In genomic region chr17:50145532-50146229, GRCh38 we compare ENCODE assay signal across 13 cellular contexts. TPM values are rescaled to one million over a fixed set of nuclear protein-coding genes. Genes with fewer than 3 reads are reported as not detected.
DNase-seq lines count a peak whose midpoint lies in the region; ATAC-seq and TF ChIP-seq lines count a peak whose summit lies in the region.
"Had no signal": no experiment of that assay in that cellular context is flagged by ENCODE, and none has a peak within 500 bp of the region (broad histone marks: within the 10 kb centered on the region; RNA-seq: fewer than 3 reads in every experiment).

No MANE protein-coding gene starts in this region.

- H3K36me3 ChIP-seq in right lobe of liver = peaks cover 0 to 18% (median 4%) of the 10 kb centered on the region in 4 donors
- H3K36me3 ChIP-seq in thoracic aorta = peaks cover 37% of the 10 kb centered on the region

- POLR2A ChIA-PET in activated CD8-positive, alpha-beta T cell treated with anti-CD3 and anti-CD28 coated beads, Interleukin-2, amount 10 ng/mL, durations not matched to agents 7 days and 5 days (lab: Charles Lee) = interaction anchor here (1.4 kb wide), 1 partner anchor 16 kb away, joined by 7 read pairs; no protein-coding TSS in a partner anchor

- H3K4me1 ChIP-seq in right lobe of liver (peaks cover 0 to 62% (median 18%) of the 10 kb centered on the region in 4 donors), thoracic aorta (ENCODE audit: control insufficient read depth in 1 of 2, low read depth in 2 of 2) (peaks cover 36 to 45% of the 10 kb centered on the region in 2 donors), H9 (ENCODE audit: insufficient read depth, low read length) (no peaks in the 10 kb centered on the region; the same call in 1 of the 2 replicates)

- H3K4me3 ChIP-seq in right lobe of liver = peak overlapping the region in 1 of 3 donors; percentile 74
- peak overlapping the region; percentile 96 for H3K4me3 ChIP-seq in thoracic aorta
- H3K4me3 ChIP-seq: cardiac muscle cell had no signal

- H3K9ac ChIP-seq in H9 (ENCODE audit: extremely low read depth, insufficient read length, low read length) = no peak overlapping the region

- no peak for TF ChIP-seq POLR2A in right lobe of liver (IDR thresholded peaks at IDR 0.05)

- H3K4me1 Mint-ChIP-seq in activated naive CD4-positive, alpha-beta T cell treated with anti-CD3 and anti-CD28 coated beads for 36 hours (ENCODE audit: low read depth) = peaks cover 65% of the 10 kb centered on the region
- peaks cover 68% of the 10 kb centered on the region for H3K4me1 Mint-ChIP-seq in activated CD8-positive, alpha-beta T cell treated with anti-CD3 and anti-CD28 coated beads, Interleukin-2, amount 10 ng/mL, durations not matched to agents 7 days and 5 days (ENCODE audit: low read depth)
- H3K4me1 Mint-ChIP-seq in H9 = peaks cover 23 to 44% of the 10 kb centered on the region in 2 experiments

- H2BK120ac ChIP-seq in H9 (ENCODE audit: low read depth, low read length, poor library complexity, severe bottlenecking) = no peak overlapping the region

- no peaks in the 10 kb centered on the region for H3K27me3 Mint-ChIP-seq in activated naive CD4-positive, alpha-beta T cell treated with anti-CD3 and anti-CD28 coated beads for 36 hours (ENCODE audit: low read depth)
- no peaks in the 10 kb centered on the region for H3K27me3 Mint-ChIP-seq in activated CD8-positive, alpha-beta T cell treated with anti-CD3 and anti-CD28 coated beads, Interleukin-2, amount 10 ng/mL, durations not matched to agents 7 days and 5 days (ENCODE audit: low read depth)
- H3K27me3 Mint-ChIP-seq in H9 (ENCODE audit: low read depth) = peaks cover 13% of the 10 kb centered on the region

- 44% methylated on average over 5 of the region's 11 CpGs for WGBS in right lobe of liver (ENCODE audit: insufficient coverage, low coverage, low lambda C conversion rate, missing lambda C conversion rate)
- WGBS in H9 (ENCODE audit: extremely low coverage, insufficient read length, low lambda C conversion rate) = no CpG with 5 or more reads among the region's 11 CpGs

- no peak for ATAC-seq in activated CD8-positive, alpha-beta T cell treated with anti-CD3 and anti-CD28 coated beads, Interleukin-2, amount 10 ng/mL, durations not matched to agents 7 days and 5 days
- ATAC-seq in right lobe of liver (no peak), thoracic aorta (ENCODE audit: insufficient number of reproducible peaks, low FRiP score, low read depth) (no peak)

- peaks cover 51% of the 10 kb centered on the region for H3K36me3 Mint-ChIP-seq in activated naive CD4-positive, alpha-beta T cell treated with anti-CD3 and anti-CD28 coated beads for 36 hours (ENCODE audit: low read depth)
- H3K36me3 Mint-ChIP-seq in activated CD8-positive, alpha-beta T cell treated with anti-CD3 and anti-CD28 coated beads, Interleukin-2, amount 10 ng/mL, durations not matched to agents 7 days and 5 days (ENCODE audit: low read depth) = peaks cover 74% of the 10 kb centered on the region
- H3K36me3 Mint-ChIP-seq in H9 (ENCODE audit: insufficient read depth in 1 of 3, low read depth in 3 of 3) = peaks cover 16 to 46% (median 37%) of the 10 kb centered on the region in 3 experiments; a peak in 6 of 7 replicates

- H3K4me2 ChIP-seq in H9 (ENCODE audit: insufficient read depth, insufficient read length, low read length) = no peak overlapping the region

- CTCF ChIA-PET in activated naive CD4-positive, alpha-beta T cell treated with anti-CD3 and anti-CD28 coated beads for 36 hours (lab: Charles Lee) = interaction anchor here (0.5 to 3.1 kb wide), 10 partner anchors 9 to 52 kb away, joined by 3 to 13 read pairs (median 4); no protein-coding TSS in a partner anchor
- CTCF ChIA-PET in activated CD8-positive, alpha-beta T cell treated with anti-CD3 and anti-CD28 coated beads, Interleukin-2, amount 10 ng/mL, durations not matched to agents 7 days and 5 days (lab: Charles Lee) = interaction anchor here (2.7 to 9.7 kb wide), 3 partner anchors 12 to 51 kb away, joined by 8 to 118 read pairs (median 12); no protein-coding TSS in a partner anchor

- no peak overlapping the region for H2BK12ac ChIP-seq in H9 (ENCODE audit: insufficient read length, low read depth, low read length)

- H2AK5ac ChIP-seq in H9 (ENCODE audit: insufficient read length, low read length) = no peak overlapping the region

- H3K23ac ChIP-seq in H9 (ENCODE audit: insufficient read length, low read depth, low read length) = no peak overlapping the region

- H3K56ac ChIP-seq in H9 (ENCODE audit: insufficient read length, low read depth, low read length) = no peak overlapping the region

- H3K27ac Mint-ChIP-seq in activated naive CD4-positive, alpha-beta T cell treated with anti-CD3 and anti-CD28 coated beads for 36 hours = peak overlapping the region; percentile 76
- peak overlapping the region; percentile 69 for H3K27ac Mint-ChIP-seq in activated CD8-positive, alpha-beta T cell treated with anti-CD3 and anti-CD28 coated beads, Interleukin-2, amount 10 ng/mL, durations not matched to agents 7 days and 5 days
- no peak overlapping the region for H3K27ac Mint-ChIP-seq in H9

- peak overlapping the region; percentile 39 for H3K4me3 Mint-ChIP-seq in activated naive CD4-positive, alpha-beta T cell treated with anti-CD3 and anti-CD28 coated beads for 36 hours
- peak overlapping the region; percentile 28 for H3K4me3 Mint-ChIP-seq in activated CD8-positive, alpha-beta T cell treated with anti-CD3 and anti-CD28 coated beads, Interleukin-2, amount 10 ng/mL, durations not matched to agents 7 days and 5 days
- H3K4me3 Mint-ChIP-seq in H9 = no peak overlapping the region

- no peak overlapping the region for H4K5ac ChIP-seq in H9 (ENCODE audit: insufficient read length, low read depth, low read length)

- H3K79me2 ChIP-seq in H9 (ENCODE audit: insufficient read depth, low read length) = no peaks in the 10 kb centered on the region

- no peak for TF ChIP-seq CTCF in right lobe of liver (IDR thresholded peaks at IDR 0.05)
- no peak for TF ChIP-seq CTCF in thoracic aorta (IDR thresholded peaks at IDR 0.05)
- TF ChIP-seq CTCF in H9 (conservative IDR thresholded peaks at IDR 0.05) = no peak

- H4K8ac ChIP-seq in H9 (replicated peaks; ENCODE audit: insufficient read length, low read depth, low read length) = no peak overlapping the region

- H3K27ac ChIP-seq in right lobe of liver (peak overlapping the region in 2 of 3 donors; percentile 21 to 87), thoracic aorta (peak overlapping the region; percentile 90 to 92), H9 (ENCODE audit: insufficient read length, low read depth, low read length) (no peak overlapping the region)
- H3K27ac ChIP-seq: cardiac muscle cell had no signal

- no peak overlapping the region for H3K14ac ChIP-seq in H9 (ENCODE audit: insufficient read depth, low read length)

- H3K9me3 ChIP-seq in right lobe of liver (no peaks in the 10 kb centered on the region), thoracic aorta (no peaks in the 10 kb centered on the region), H9 (ENCODE audit: control insufficient read depth, low read depth, low read length) (no peaks in the 10 kb centered on the region)

- no peak overlapping the region for H4K91ac ChIP-seq in H9 (ENCODE audit: insufficient read length, low read depth, low read length)

- no peak overlapping the region for H2BK15ac ChIP-seq in H9 (ENCODE audit: low read depth, low read length)

- H3K27me3 ChIP-seq in right lobe of liver (no peaks in the 10 kb centered on the region), thoracic aorta (replicated peaks; ENCODE audit: insufficient read depth) (no peaks in the 10 kb centered on the region), H9 (ENCODE audit: insufficient read depth, low read length) (no peaks in the 10 kb centered on the region; the same call in 1 of the 2 replicates)
- H3K27me3 ChIP-seq: cardiac muscle cell had no signal

- H3K9me3 Mint-ChIP-seq in activated naive CD4-positive, alpha-beta T cell treated with anti-CD3 and anti-CD28 coated beads for 36 hours = no peaks in the 10 kb centered on the region
- H3K9me3 Mint-ChIP-seq in activated CD8-positive, alpha-beta T cell treated with anti-CD3 and anti-CD28 coated beads, Interleukin-2, amount 10 ng/mL, durations not matched to agents 7 days and 5 days (ENCODE audit: insufficient read depth) = no peaks in the 10 kb centered on the region
- H3K9me3 Mint-ChIP-seq in H9 = no peaks in the 10 kb centered on the region

- H3T11ph ChIP-seq in H9 (ENCODE audit: low read length) = no peak overlapping the region

- no peak overlapping the region for H2BK5ac ChIP-seq in H9 (ENCODE audit: insufficient read length, low read length)

- H3K4ac ChIP-seq in H9 (ENCODE audit: low read depth, low read length) = no peak overlapping the region

- H2BK20ac ChIP-seq in H9 (ENCODE audit: low read depth, low read length, poor library complexity, severe bottlenecking) = no peak overlapping the region

- no peaks in the 10 kb centered on the region for H3K79me1 ChIP-seq in H9 (ENCODE audit: insufficient read depth, low read depth, low read length, poor library complexity, severe bottlenecking)

- no peak for DNase-seq in activated naive CD4-positive, alpha-beta T cell treated with anti-CD3 and anti-CD28 coated beads for 36 hours
- no peak for DNase-seq in activated naive CD4-positive, alpha-beta T cell treated with anti-CD3 and anti-CD28 coated beads, Interleukin-2, amount 50 U/mL, for 16 hours
- DNase-seq in activated CD8-positive, alpha-beta T cell treated with anti-CD3 and anti-CD28 coated beads, Interleukin-2, amount 10 ng/mL, durations not matched to agents 7 days and 5 days = no peak
- DNase-seq in right lobe of liver = no peak
- DNase-seq in thoracic aorta (ENCODE audit: low spot score) = no peak
- no peak for DNase-seq in RPMI8226
- no peak for DNase-seq in A172 (ENCODE audit: low spot score)
- no peak for DNase-seq in H9
- DNase-seq: activated CD4-positive, CD25-positive, alpha-beta regulatory T cell treated with anti-CD3 and anti-CD28 coated beads, Interleukin-2, amount 50 U/mL, for 72 hours; C1 segment of cervical spinal cord; hippocampal formation; stimulated activated CD4-positive, alpha-beta T cell treated with anti-CD3 and anti-CD28 coated beads, Interleukin-4, amount 100 ng/mL, for 24 hours had no signal

- H4K20me1 ChIP-seq in H9 (ENCODE audit: control insufficient read depth, insufficient read depth, insufficient read length) = no peaks in the 10 kb centered on the region

- H3K18ac ChIP-seq in H9 (ENCODE audit: insufficient read length, low read depth, low read length) = no peak overlapping the region

- H2AFZ ChIP-seq in H9 (ENCODE audit: low read length) = no peak overlapping the region

- intact Hi-C loops in activated naive CD4-positive, alpha-beta T cell treated with anti-CD3 and anti-CD28 coated beads for 36 hours (cut with micrococcal nuclease) = no loop called here
- intact Hi-C loops in right lobe of liver (cut with DNase I) = no loop called here

- peaks cover 15% of the 10 kb centered on the region for H3K23me2 ChIP-seq in H9 (ENCODE audit: insufficient read length, low read depth, low read length, poor library complexity, severe bottlenecking)

RNA-seq across cellular contexts. Expression of gene PPP1R9B, which starts 4.8 kb away (rescaled TPM):
- 10 to 100 TPM; 67.7 TPM for total RNA-seq in activated naive CD4-positive, alpha-beta T cell treated with anti-CD3 and anti-CD28 coated beads for 36 hours
- 100 to 1,000 TPM; 113 to 115 TPM for total RNA-seq in activated CD8-positive, alpha-beta T cell treated with anti-CD3 and anti-CD28 coated beads, Interleukin-2, amount 10 ng/mL, durations not matched to agents 7 days and 5 days
- total RNA-seq in right lobe of liver = 10 to 100 TPM in 5 of 6 experiments, 1 to 10 TPM in 1; 9.9 to 18.1 (median 12.0) TPM
- total RNA-seq in thoracic aorta = 10 to 100 TPM; 53.3 to 67.1 TPM
- 19.1 and 35.5 TPM in 2 replicates for total RNA-seq in A172 (2014; rRNA removed; shearing (Covaris generic))
- 23.0 and 25.8 TPM in 2 replicates for total RNA-seq in H9 (2021)

RNA-seq across cellular contexts. Expression of gene SAMD14, which starts 15.7 kb away (rescaled TPM):
- 1 to 10 TPM; 1.1 to 1.3 TPM for total RNA-seq in activated naive CD4-positive, alpha-beta T cell treated with anti-CD3 and anti-CD28 coated beads for 36 hours
- total RNA-seq in activated CD8-positive, alpha-beta T cell treated with anti-CD3 and anti-CD28 coated beads, Interleukin-2, amount 10 ng/mL, durations not matched to agents 7 days and 5 days = under 1 TPM; 0.50 to 0.55 TPM
- 1 to 10 TPM in 2 of 6 experiments, under 1 TPM in 3, not detected in 1; 0.50 to 3.8 (median 0.77) TPM for total RNA-seq in right lobe of liver
- 10 to 100 TPM in 1 of 2 donors, 1 to 10 TPM in 1; 9.7 to 11.5 TPM for total RNA-seq in thoracic aorta
- 0.50 and 0.62 TPM in 2 replicates for total RNA-seq in A172 (2014; rRNA removed; shearing (Covaris generic))
- 4.8 and 5.9 TPM in 2 replicates for total RNA-seq in H9 (2021)

RNA-seq across cellular contexts. Expression of gene SGCA, which starts 20.1 kb away (rescaled TPM):
- total RNA-seq in activated naive CD4-positive, alpha-beta T cell treated with anti-CD3 and anti-CD28 coated beads for 36 hours = under 1 TPM in 1 of 2 experiments, not detected in 1; 0.14 TPM
- not detected for total RNA-seq in activated CD8-positive, alpha-beta T cell treated with anti-CD3 and anti-CD28 coated beads, Interleukin-2, amount 10 ng/mL, durations not matched to agents 7 days and 5 days
- total RNA-seq in right lobe of liver = 1 to 10 TPM in 4 of 6 experiments, under 1 TPM in 2; 0.48 to 2.8 (median 1.6) TPM
- 100 to 1,000 TPM in 1 of 2 donors, 10 to 100 TPM in 1; 95.5 to 158 TPM for total RNA-seq in thoracic aorta
- total RNA-seq in A172 (2014; rRNA removed; shearing (Covaris generic)) = 0.22 and 9.3 TPM in 2 replicates
- total RNA-seq in H9 (2021) = 0.24 TPM in 1 of 2 replicates, not detected in the other

RNA-seq across cellular contexts. Expression of gene PDK2, which starts 50.5 kb away (rescaled TPM):
- 10 to 100 TPM; 10.5 to 11.1 TPM for total RNA-seq in activated naive CD4-positive, alpha-beta T cell treated with anti-CD3 and anti-CD28 coated beads for 36 hours
- 10 to 100 TPM; 18.1 to 21.2 TPM for total RNA-seq in activated CD8-positive, alpha-beta T cell treated with anti-CD3 and anti-CD28 coated beads, Interleukin-2, amount 10 ng/mL, durations not matched to agents 7 days and 5 days
- total RNA-seq in right lobe of liver = 10 to 100 TPM; 25.0 to 58.0 (median 44.8) TPM
- 10 to 100 TPM; 35.5 to 74.9 TPM for total RNA-seq in thoracic aorta
- 13.7 and 13.9 TPM in 2 replicates for total RNA-seq in A172 (2014; rRNA removed; shearing (Covaris generic))
- total RNA-seq in H9 (2021) = 16.2 and 19.9 TPM in 2 replicates

RNA-seq across cellular contexts. Expression of gene COL1A1, which starts 55.8 kb away (rescaled TPM):
- total RNA-seq in activated naive CD4-positive, alpha-beta T cell treated with anti-CD3 and anti-CD28 coated beads for 36 hours = 1 to 10 TPM in 1 of 2 experiments, under 1 TPM in 1; 0.95 to 1.7 TPM
- total RNA-seq in activated CD8-positive, alpha-beta T cell treated with anti-CD3 and anti-CD28 coated beads, Interleukin-2, amount 10 ng/mL, durations not matched to agents 7 days and 5 days = under 1 TPM; 0.18 to 0.26 TPM
- total RNA-seq in right lobe of liver (100 to 1,000 TPM in 1 of 6 experiments, 10 to 100 TPM in 4, 1 to 10 TPM in 1; 9.3 to 109 (median 34.7) TPM), thoracic aorta (100 to 1,000 TPM; 261 to 270 TPM), H9 (2021) (104 and 112 TPM in 2 replicates)
- 6.2 and 15.7 TPM in 2 replicates for total RNA-seq in A172 (2014; rRNA removed; shearing (Covaris generic))

Comparison
In these comparisons a context has a peak if more than half of its experiments do, and no peak if none do; other contexts are left out.
1. H3K27ac Mint-ChIP-seq: peak in activated naive CD4-positive, alpha-beta T cell treated with anti-CD3 and anti-CD28 coated beads for 36 hours (single experiment) and activated CD8-positive, alpha-beta T cell treated with anti-CD3 and anti-CD28 coated beads, Interleukin-2, amount 10 ng/mL, durations not matched to agents 7 days and 5 days (single experiment); none in H9 (0 of 3).
2. H3K4me3 Mint-ChIP-seq: peak in activated naive CD4-positive, alpha-beta T cell treated with anti-CD3 and anti-CD28 coated beads for 36 hours (single experiment) and activated CD8-positive, alpha-beta T cell treated with anti-CD3 and anti-CD28 coated beads, Interleukin-2, amount 10 ng/mL, durations not matched to agents 7 days and 5 days (single experiment); none in H9 (0 of 2).